8 cellular contexts compared by ENCODE assay signal in the genomic region with DNA sequence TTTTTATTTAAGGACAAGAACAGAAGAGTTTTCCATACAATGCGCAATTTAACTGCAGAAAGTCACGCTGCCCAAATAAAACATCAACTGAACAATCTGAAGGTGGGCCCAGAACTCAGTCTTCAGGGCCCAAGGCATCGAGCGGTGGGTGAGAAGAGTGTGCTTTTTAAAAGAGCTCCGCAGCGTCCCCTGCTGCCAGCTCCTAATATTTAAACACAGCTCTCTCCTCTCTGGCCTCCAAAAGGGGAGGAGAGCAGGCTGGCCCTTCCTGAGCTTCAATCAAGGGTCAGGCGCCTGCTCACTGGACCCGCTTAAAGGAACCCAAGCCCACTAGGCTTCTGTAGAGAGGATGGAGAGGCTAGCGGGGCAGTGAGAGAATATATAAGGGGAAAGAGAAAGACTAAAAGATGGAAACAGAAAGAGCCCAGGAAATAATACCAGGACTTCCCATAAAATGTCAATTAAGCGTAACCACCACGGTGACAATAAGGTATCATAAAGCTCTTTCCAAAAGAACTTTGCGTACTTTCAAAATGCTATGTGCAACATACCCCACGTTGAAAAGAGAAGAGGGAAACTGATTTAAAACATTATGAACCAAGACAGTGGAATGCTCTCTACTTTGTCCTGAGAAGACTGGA. TPM values are rescaled to one million over a fixed set of nuclear protein-coding genes. Genes with fewer than 3 reads are reported as not detected.
A peak's percentile ranks its signal among the peaks of the same experiment; 100 is the strongest.
DNase-seq lines count a peak whose midpoint lies in the region; ATAC-seq and TF ChIP-seq lines count a peak whose summit lies in the region.

No MANE protein-coding gene starts in this region.

- no peaks in the 10 kb centered on the region for H3K9me3 Mint-ChIP-seq in CD14-positive monocyte
- H3K9me3 Mint-ChIP-seq in naive thymus-derived CD8-positive, alpha-beta T cell = no peaks in the 10 kb centered on the region

- peaks cover 67% of the 10 kb centered on the region for H3K4me1 Mint-ChIP-seq in CD14-positive monocyte
- H3K4me1 Mint-ChIP-seq in naive thymus-derived CD8-positive, alpha-beta T cell = peaks cover 45 to 76% (median 71%) of the 10 kb centered on the region in 4 donors

- H3K27me3 ChIP-seq in esophagus squamous epithelium (no peaks in the 10 kb centered on the region), stomach smooth muscle (ENCODE audit: control insufficient read depth in 1 of 2, insufficient read depth in 2 of 2, low read length in 2 of 2) (no peaks in the 10 kb centered on the region)

- WGBS in esophagus squamous epithelium, 2 donors = 12 to 14% methylated on average over 13 of the region's 13 CpGs

- no peak for TF ChIP-seq POLR2A in esophagus squamous epithelium (IDR thresholded peaks at IDR 0.05)

- TF ChIP-seq CTCF in CD14-positive monocyte (IDR thresholded peaks at IDR 0.05) (peak; percentile 92), esophagus squamous epithelium (IDR thresholded peaks at IDR 0.05) (peak; percentile 76 to 98 (median 94))

- H3K27ac ChIP-seq in esophagus squamous epithelium (peak overlapping the region; percentile 93 to 95 (median 94)), stomach smooth muscle (ENCODE audit: low read length) (peak overlapping the region; percentile 81)

- peaks cover 31 to 32% of the 10 kb centered on the region in 2 donors for H3K36me3 Mint-ChIP-seq in CD14-positive monocyte
- H3K36me3 Mint-ChIP-seq in naive thymus-derived CD8-positive, alpha-beta T cell = no peaks in the 10 kb centered on the region

- H3K9me3 ChIP-seq in esophagus squamous epithelium = no peaks in the 10 kb centered on the region
- H3K9me3 ChIP-seq in stomach smooth muscle (ENCODE audit: control insufficient read depth in 2 of 2, low read length in 2 of 2) = no peaks in the 10 kb centered on the region

- H3K4me3 Mint-ChIP-seq in CD14-positive monocyte = peak overlapping the region; percentile 99 to 100
- H3K4me3 Mint-ChIP-seq in naive thymus-derived CD8-positive, alpha-beta T cell = peak overlapping the region; percentile 73 to 99 (median 96)

- H3K9ac ChIP-seq in stomach smooth muscle (ENCODE audit: low read length in 2 of 2) = peak overlapping the region; percentile 38 to 62

- peak overlapping the region; percentile 86 to 96 (median 92) for H3K27ac Mint-ChIP-seq in CD14-positive monocyte
- H3K27ac Mint-ChIP-seq in naive thymus-derived CD8-positive, alpha-beta T cell = peak overlapping the region; percentile 73 to 96 (median 87)

- DNase-seq in CD14-positive monocyte (ENCODE audit: low spot score) (peak; percentile 72), OCI-M1 (lab: John Stamatoyannopoulos, UW) (peak; percentile 96), esophagus squamous epithelium (lab: John Stamatoyannopoulos, UW) (no peak)
- peak; percentile 87 for DNase-seq in activated T-cell treated with anti-CD3 and anti-CD28 coated beads, Interleukin-2, amount 50 U/mL, for 48 hours
- DNase-seq in naive thymus-derived CD8-positive, alpha-beta T cell = peak; percentile 60 to 85 (median 74)

- intact Hi-C loops in CD14-positive monocyte (cut with micrococcal nuclease) (loop anchor here (2.0 to 5.0 kb wide), 6 partner anchors 19 to 99 kb away; no protein-coding TSS in a partner anchor), esophagus squamous epithelium (cut with DNase I) (loop anchor here (5.0 kb wide), 1 partner anchor 176 kb away; no protein-coding TSS in a partner anchor)

- H3K36me3 ChIP-seq in esophagus squamous epithelium = no peaks in the 10 kb centered on the region
- no peaks in the 10 kb centered on the region for H3K36me3 ChIP-seq in stomach smooth muscle (ENCODE audit: control insufficient read depth in 2 of 2, insufficient read depth in 2 of 2, low read length in 2 of 2)

- ATAC-seq in GM19328 (IDR thresholded peaks at IDR 0.05; ENCODE audit: unreplicated experiment) (peak; percentile 34), HG03571 (IDR thresholded peaks at IDR 0.05; ENCODE audit: unreplicated experiment) (peak; percentile 34)
- peak; percentile 55 to 59 for ATAC-seq in naive thymus-derived CD8-positive, alpha-beta T cell

- peaks cover 2% of the 10 kb centered on the region in 3 donors for H3K27me3 Mint-ChIP-seq in CD14-positive monocyte (ENCODE audit: low read depth in 3 of 3)
- H3K27me3 Mint-ChIP-seq in naive thymus-derived CD8-positive, alpha-beta T cell = no peaks in the 10 kb centered on the region

- H3K4me1 ChIP-seq in esophagus squamous epithelium = peaks cover 69 to 89% (median 80%) of the 10 kb centered on the region in 3 donors
- H3K4me1 ChIP-seq in stomach smooth muscle (ENCODE audit: control insufficient read depth, insufficient read depth, low read length) = peaks cover 68% of the 10 kb centered on the region

- H3K4me3 ChIP-seq in esophagus squamous epithelium (peak overlapping the region; percentile 9 to 89 (median 78)), stomach smooth muscle (ENCODE audit: low read length in 2 of 2) (peak overlapping the region; percentile 44 to 60)

- POLR2A ChIA-PET in naive thymus-derived CD8-positive, alpha-beta T cell (lab: Charles Lee) = interaction anchor here (0.5 to 4.7 kb wide), 27 partner anchors 10 to 211 kb away, joined by 3 to 52 read pairs (median 6); no protein-coding TSS in a partner anchor

RNA-seq across cellular contexts. Expression of a gene that starts 2.8 kb away (rescaled TPM):
- polyA plus RNA-seq in CD14-positive monocyte = 10 to 100 TPM in 1 of 2 donors, 1 to 10 TPM in 1; 5.8 to 12.6 TPM
- total RNA-seq in esophagus squamous epithelium = 10 to 100 TPM; 27.4 to 54.2 (median 31.5) TPM
- 10 to 100 TPM; 22.2 to 23.2 TPM for total RNA-seq in naive thymus-derived CD8-positive, alpha-beta T cell
- polyA plus RNA-seq in naive thymus-derived CD8-positive, alpha-beta T cell = 10 to 100 TPM in 2 of 3 donors, 1 to 10 TPM in 1; 2.4 to 15.1 (median 11.9) TPM

RNA-seq across cellular contexts. Expression of a gene that starts 50.3 kb away (rescaled TPM):
- 10 to 100 TPM in 1 of 2 donors, 1 to 10 TPM in 1; 8.2 to 13.6 TPM for polyA plus RNA-seq in CD14-positive monocyte
- total RNA-seq in esophagus squamous epithelium = 10 to 100 TPM in 2 of 4 donors, 1 to 10 TPM in 2; 8.3 to 17.5 (median 12.7) TPM
- total RNA-seq in naive thymus-derived CD8-positive, alpha-beta T cell = 10 to 100 TPM; 18.4 to 22.4 TPM
- polyA plus RNA-seq in naive thymus-derived CD8-positive, alpha-beta T cell = 10 to 100 TPM; 21.1 to 29.9 (median 22.6) TPM
